Comparison of ENCODE assay signal across 10 cellular contexts in the genomic region with DNA sequence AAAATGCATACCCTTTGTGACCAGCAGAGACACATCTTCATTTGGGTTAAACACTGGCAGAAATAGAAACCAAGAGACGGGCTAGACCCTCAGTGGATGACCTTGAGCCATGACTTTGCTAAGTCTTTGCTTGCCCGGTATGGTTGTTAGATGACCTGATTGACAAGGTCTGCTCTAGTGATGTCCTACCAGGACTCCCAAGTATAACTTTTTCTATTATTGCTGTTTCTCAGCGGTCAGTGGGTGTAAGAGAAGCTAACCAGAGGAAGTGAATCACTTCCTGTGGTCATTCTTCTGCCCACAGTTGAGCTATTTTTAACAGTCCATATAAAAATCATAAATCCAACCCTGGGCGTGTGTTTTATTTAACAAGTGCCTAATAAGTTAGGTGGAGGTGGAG.
DNase-seq lines count a peak whose midpoint lies in the region; ATAC-seq, FAIRE-seq and TF ChIP-seq lines count a peak whose summit lies in the region.
"Had no signal": no experiment of that assay in that cellular context is flagged by ENCODE, and none has a peak within 500 bp of the region (broad histone marks: within the 10 kb centered on the region; RNA-seq: fewer than 3 reads in every experiment).

No MANE protein-coding gene starts in this region.

- no peak overlapping the region for H3K4me2 ChIP-seq in K562 (ENCODE audit: insufficient read depth, low read length)

- no peak overlapping the region for H3K4me3 ChIP-seq in K562
- no peak overlapping the region for H3K4me3 ChIP-seq in dorsolateral prefrontal cortex
- H3K4me3 ChIP-seq: mucosa of descending colon had no signal

- in situ Hi-C loops in K562 (cut with MboI): no loop called here

- FAIRE-seq in K562 (lab: Jason Lieb, UNC): no peak

- no peak overlapping the region for H2AFZ ChIP-seq in K562 (ENCODE audit: low read depth, low read length)

- H3K79me2 ChIP-seq in K562 (ENCODE audit: control insufficient read depth, insufficient read depth, low read length): no peaks in the 10 kb centered on the region

- TF ChIP-seq EP300 in K562 (IDR thresholded peaks at IDR 0.05; ENCODE audit: low read length): no peak

- POLR2A ChIA-PET in K562 (lab: Yijun Ruan, JAX): no interaction called here

- DNase-seq in K562 (ENCODE audit: extremely low read depth in 1 of 4, low spot score in 3 of 4) (peak in 1 of 4 experiments; percentile 16), renal cortical epithelial cell (ENCODE audit: low read depth) (peak; percentile 74), dorsolateral prefrontal cortex (no peak)
- no peak for DNase-seq in activated naive CD4-positive, alpha-beta T cell treated with anti-CD3 and anti-CD28 coated beads, Interleukin-2, amount 50 U/mL, for 16 hours
- DNase-seq: mucosa of descending colon, NCI-H1092 had no signal

- peaks cover 13 to 34% of the 10 kb centered on the region in 2 experiments; a peak in 3 of 5 replicates for H3K27me3 ChIP-seq in K562 (ENCODE audit: control insufficient read depth in 2 of 2, insufficient read depth in 2 of 2, low read length in 2 of 2)
- H3K27me3 ChIP-seq in dorsolateral prefrontal cortex: peaks cover 0 to 39% (median 9%) of the 10 kb centered on the region in 45 donors

- CTCF ChIA-PET in K562 (lab: Yijun Ruan, JAX; ENCODE audit: low intra/inter-chr PET ratio): interaction anchor here (0.8 kb wide), 1 partner anchor 125 kb away, joined by 3 read pairs; no protein-coding TSS in a partner anchor

- TF ChIP-seq CTCF in K562 (IDR thresholded peaks at IDR 0.05 in 2 of 3, conservative IDR thresholded peaks at IDR 0.05 in 1 of 3; ENCODE audit: insufficient read depth in 2 of 3, low read depth in 1 of 3, low read length in 3 of 3) (no peak), dorsolateral prefrontal cortex (IDR thresholded peaks at IDR 0.05 in 54 of 56, conservative IDR thresholded peaks at IDR 0.05 in 2 of 56; ENCODE audit: low read depth in 1 of 56, partially characterized antibody in 56 of 56) (no peak)

- H3K27ac ChIP-seq in K562 (ENCODE audit: extremely low read depth, low read depth, low read length) (no peak overlapping the region), dorsolateral prefrontal cortex (no peak overlapping the region)

- H3K9me1 ChIP-seq in K562 (ENCODE audit: control insufficient read depth, insufficient read depth, low read length): no peaks in the 10 kb centered on the region

- no peaks in the 10 kb centered on the region for H3K4me1 ChIP-seq in K562 (replicated peaks in 1 of 2; ENCODE audit: control insufficient read depth in 2 of 2, insufficient read depth in 2 of 2, low read length in 2 of 2)

- no peak for TF ChIP-seq RAD21 in K562 (CRISPR knock-in tag; conservative IDR thresholded peaks at IDR 0.05 in 1 of 2, IDR thresholded peaks at IDR 0.05 in 1 of 2)

- no peaks in the 10 kb centered on the region for H3K36me3 ChIP-seq in K562 (ENCODE audit: control insufficient read depth, insufficient read depth, low read length)

- BruUV-seq in K562 (replicated peaks; lab: Mats Ljungman, UMichigan): no TSS peak

- intact Hi-C loops in K562 (cut with micrococcal nuclease): no loop called here
- intact Hi-C loops in dorsolateral prefrontal cortex (cut with DNase I): no loop called here

- no peaks in the 10 kb centered on the region for H3K9me3 ChIP-seq in K562 (replicated peaks; ENCODE audit: control insufficient read depth, insufficient read depth, low read depth, low read length)
- H3K9me3 ChIP-seq: mucosa of descending colon had no signal

- no peaks in the 10 kb centered on the region for H4K20me1 ChIP-seq in K562 (replicated peaks; ENCODE audit: control insufficient read depth, insufficient read depth, low read length)

- 1% methylated on average over 4 of the region's 4 CpGs for WGBS in K562 (ENCODE audit: insufficient coverage, low coverage, missing lambda C conversion rate)

- peak; percentile 70 for ATAC-seq in GM18511 (IDR thresholded peaks at IDR 0.05; ENCODE audit: unreplicated experiment)
- peak; percentile 79 for ATAC-seq in HG03571 (IDR thresholded peaks at IDR 0.05; ENCODE audit: unreplicated experiment)
- ATAC-seq in K562: no peak
- no peak for ATAC-seq in HG03175 (IDR thresholded peaks at IDR 0.05; ENCODE audit: unreplicated experiment)
- no peak for ATAC-seq in HG02884 (IDR thresholded peaks at IDR 0.05; ENCODE audit: unreplicated experiment)
- ATAC-seq: mucosa of descending colon had no signal

- no peak for TF ChIP-seq POLR2A in K562 (conservative IDR thresholded peaks at IDR 0.05)

- H3K9ac ChIP-seq in K562 (ENCODE audit: insufficient read depth in 1 of 2, low read depth in 2 of 2, low read length in 2 of 2): no peak overlapping the region

TF ChIP-seq in K562, 482 proteins besides CTCF, POLR2A, EP300 and RAD21:
- TF ChIP-seq L3MBTL2 (IDR thresholded peaks at IDR 0.05): no peak
- no peak for TF ChIP-seq WHSC1 (IDR thresholded peaks at IDR 0.05; ENCODE audit: low read length)
- 0 out of 2 replicates have a peak, but pooled peaks have one; percentile 19 for TF ChIP-seq EGR1 (conservative IDR thresholded peaks at IDR 0.05)
- TF ChIP-seq, protein P1, sequence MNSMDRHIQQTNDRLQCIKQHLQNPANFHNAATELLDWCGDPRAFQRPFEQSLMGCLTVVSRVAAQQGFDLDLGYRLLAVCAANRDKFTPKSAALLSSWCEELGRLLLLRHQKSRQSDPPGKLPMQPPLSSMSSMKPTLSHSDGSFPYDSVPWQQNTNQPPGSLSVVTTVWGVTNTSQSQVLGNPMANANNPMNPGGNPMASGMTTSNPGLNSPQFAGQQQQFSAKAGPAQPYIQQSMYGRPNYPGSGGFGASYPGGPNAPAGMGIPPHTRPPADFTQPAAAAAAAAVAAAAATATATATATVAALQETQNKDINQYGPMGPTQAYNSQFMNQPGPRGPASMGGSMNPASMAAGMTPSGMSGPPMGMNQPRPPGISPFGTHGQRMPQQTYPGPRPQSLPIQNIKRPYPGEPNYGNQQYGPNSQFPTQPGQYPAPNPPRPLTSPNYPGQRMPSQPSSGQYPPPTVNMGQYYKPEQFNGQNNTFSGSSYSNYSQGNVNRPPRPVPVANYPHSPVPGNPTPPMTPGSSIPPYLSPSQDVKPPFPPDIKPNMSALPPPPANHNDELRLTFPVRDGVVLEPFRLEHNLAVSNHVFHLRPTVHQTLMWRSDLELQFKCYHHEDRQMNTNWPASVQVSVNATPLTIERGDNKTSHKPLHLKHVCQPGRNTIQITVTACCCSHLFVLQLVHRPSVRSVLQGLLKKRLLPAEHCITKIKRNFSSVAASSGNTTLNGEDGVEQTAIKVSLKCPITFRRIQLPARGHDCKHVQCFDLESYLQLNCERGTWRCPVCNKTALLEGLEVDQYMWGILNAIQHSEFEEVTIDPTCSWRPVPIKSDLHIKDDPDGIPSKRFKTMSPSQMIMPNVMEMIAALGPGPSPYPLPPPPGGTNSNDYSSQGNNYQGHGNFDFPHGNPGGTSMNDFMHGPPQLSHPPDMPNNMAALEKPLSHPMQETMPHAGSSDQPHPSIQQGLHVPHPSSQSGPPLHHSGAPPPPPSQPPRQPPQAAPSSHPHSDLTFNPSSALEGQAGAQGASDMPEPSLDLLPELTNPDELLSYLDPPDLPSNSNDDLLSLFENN (IDR thresholded peaks at IDR 0.05; ENCODE audit: low read depth in 2 of 2, low read length in 2 of 2): no peak
- peak; percentile 89 for TF ChIP-seq MEF2D (tag; conservative IDR thresholded peaks at IDR 0.05; ENCODE audit: low read depth)
- peak; percentile 43; the same call in 1 of the 2 replicates for TF ChIP-seq GABPA (tag; conservative IDR thresholded peaks at IDR 0.05; ENCODE audit: low read depth)
- 0 out of 2 replicates have a peak, but pooled peaks have one; percentile 18 for TF ChIP-seq JUND (IDR thresholded peaks at IDR 0.05; ENCODE audit: borderline replicate concordance, low read depth, low read length)
- TF ChIP-seq JUND (tag; IDR thresholded peaks at IDR 0.05; ENCODE audit: borderline replicate concordance, low read depth, low read length): no peak
- TF ChIP-seq ZNF445 (CRISPR knock-in tag; IDR thresholded peaks at IDR 0.05; ENCODE audit: low read depth): no peak
- TF ChIP-seq HEY1 (CRISPR knock-in tag; IDR thresholded peaks at IDR 0.05; ENCODE audit: borderline replicate concordance): no peak
- no peak for TF ChIP-seq RCOR1 (IDR thresholded peaks at IDR 0.05; ENCODE audit: borderline replicate concordance in 1 of 2, low read depth in 2 of 2, low read length in 2 of 2)
- no peak for TF ChIP-seq CBFB (CRISPR knock-in tag; IDR thresholded peaks at IDR 0.05)
- TF ChIP-seq DMBX1 (CRISPR knock-in tag; IDR thresholded peaks at IDR 0.05; ENCODE audit: borderline replicate concordance): no peak
- TF ChIP-seq CEBPG (CRISPR knock-in tag; IDR thresholded peaks at IDR 0.05): no peak
- no peak for TF ChIP-seq CEBPG (tag; conservative IDR thresholded peaks at IDR 0.05 in 1 of 2, IDR thresholded peaks at IDR 0.05 in 1 of 2)
- TF ChIP-seq, protein P2, sequence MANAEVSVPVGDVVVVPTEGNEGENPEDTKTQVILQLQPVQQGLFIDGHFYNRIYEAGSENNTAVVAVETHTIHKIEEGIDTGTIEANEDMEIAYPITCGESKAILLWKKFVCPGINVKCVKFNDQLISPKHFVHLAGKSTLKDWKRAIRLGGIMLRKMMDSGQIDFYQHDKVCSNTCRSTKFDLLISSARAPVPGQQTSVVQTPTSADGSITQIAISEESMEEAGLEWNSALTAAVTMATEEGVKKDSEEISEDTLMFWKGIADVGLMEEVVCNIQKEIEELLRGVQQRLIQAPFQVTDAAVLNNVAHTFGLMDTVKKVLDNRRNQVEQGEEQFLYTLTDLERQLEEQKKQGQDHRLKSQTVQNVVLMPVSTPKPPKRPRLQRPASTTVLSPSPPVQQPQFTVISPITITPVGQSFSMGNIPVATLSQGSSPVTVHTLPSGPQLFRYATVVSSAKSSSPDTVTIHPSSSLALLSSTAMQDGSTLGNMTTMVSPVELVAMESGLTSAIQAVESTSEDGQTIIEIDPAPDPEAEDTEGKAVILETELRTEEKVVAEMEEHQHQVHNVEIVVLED (CRISPR knock-in tag; IDR thresholded peaks at IDR 0.05): no peak
- peak; percentile 52; the same call in 1 of the 2 replicates for TF ChIP-seq ESRRA (IDR thresholded peaks at IDR 0.05; ENCODE audit: borderline replicate concordance, low read depth)
- TF ChIP-seq HCFC1 (IDR thresholded peaks at IDR 0.05; ENCODE audit: low read depth, low read length): no peak
- peak; percentile 89 for TF ChIP-seq FOSL1 (tag; conservative IDR thresholded peaks at IDR 0.05)
- no peak for TF ChIP-seq MXI1 (IDR thresholded peaks at IDR 0.05; ENCODE audit: low read depth, low read length)
- TF ChIP-seq PHB2 (IDR thresholded peaks at IDR 0.05; ENCODE audit: low read depth): no peak

Comparison
In these comparisons a context has a peak if more than half of its experiments do, and no peak if none do; other contexts are left out.
1. ATAC-seq: peak in GM18511 (single experiment) and HG03571 (single experiment); none in K562 (single experiment), HG03175 (single experiment) and HG02884 (single experiment).